1 cellular context compared by ENCODE assay signal in genomic region chr6:107489636-107490567, GRCh38.
A peak's percentile ranks its signal among the peaks of the same experiment; 100 is the strongest.
TF ChIP-seq lines count a peak whose summit lies in the region.

Gene SOBP, plus strand, starts transcription at chr6:107490117. Its CDS starts 500 bp downstream, at chr6:107490617.

TF ChIP-seq in HepG2, 621 proteins besides CTCF, POLR2A, EP300 and RAD21 (continued from another document and continues in another):
- TF ChIP-seq ARID4A (CRISPR knock-in tag; IDR thresholded peaks at IDR 0.05; ENCODE audit: borderline replicate concordance) (0 out of 2 replicates have a peak, but pooled peaks have one; percentile 4), AGO2 (optimal IDR thresholded peaks at IDR 0.05; ENCODE audit: low read depth, low read length) (peak; percentile 21), ZNF550 (CRISPR knock-in tag; IDR thresholded peaks at IDR 0.05; ENCODE audit: borderline replicate concordance) (no peak), ZBTB2 (CRISPR knock-in tag; IDR thresholded peaks at IDR 0.05; ENCODE audit: low read depth) (peak; percentile 65), ZNF788 (CRISPR knock-in tag; IDR thresholded peaks at IDR 0.05; ENCODE audit: borderline replicate concordance) (no peak), HES4 (CRISPR knock-in tag; IDR thresholded peaks at IDR 0.05; ENCODE audit: borderline replicate concordance) (peak; percentile 67; the same call in 1 of the 2 replicates), ZBTB20 (CRISPR knock-in tag; IDR thresholded peaks at IDR 0.05; ENCODE audit: borderline replicate concordance, low read depth) (no peak), MTA3 (CRISPR knock-in tag; IDR thresholded peaks at IDR 0.05) (no peak), ZNF569 (CRISPR knock-in tag; IDR thresholded peaks at IDR 0.05; ENCODE audit: borderline replicate concordance) (no peak), ZNF556 (CRISPR knock-in tag; IDR thresholded peaks at IDR 0.05; ENCODE audit: borderline replicate concordance) (no peak), DMTF1 (CRISPR knock-in tag; IDR thresholded peaks at IDR 0.05) (no peak), TAF1 (CRISPR knock-in tag; IDR thresholded peaks at IDR 0.05) (peak; percentile 2), ZNF276 (CRISPR knock-in tag; IDR thresholded peaks at IDR 0.05; ENCODE audit: low read depth) (0 out of 2 replicates have a peak, but pooled peaks have one; percentile 53), POLR2G (IDR thresholded peaks at IDR 0.05; ENCODE audit: low read depth, low read length) (peak; percentile 42; the same call in 1 of the 2 replicates), ZNF672 (CRISPR knock-in tag; IDR thresholded peaks at IDR 0.05) (peak; percentile 54; the same call in 1 of the 2 replicates), HNRNPK (IDR thresholded peaks at IDR 0.05; ENCODE audit: low read depth, low read length, poor library complexity, severe bottlenecking) (peak; percentile 69), E2F1 (CRISPR knock-in tag; IDR thresholded peaks at IDR 0.05) (no peak), ZNF10 (CRISPR knock-in tag; IDR thresholded peaks at IDR 0.05; ENCODE audit: borderline replicate concordance, low read depth) (no peak), PATZ1 (CRISPR knock-in tag; IDR thresholded peaks at IDR 0.05) (peak; percentile 89), KLF16 (CRISPR knock-in tag; IDR thresholded peaks at IDR 0.05) (0 out of 4 replicates have a peak, but pooled peaks of 1 of the 2 experiments have one; percentile 2), ATF4 (CRISPR knock-in tag; IDR thresholded peaks at IDR 0.05) (no peak), ZNF792 (CRISPR knock-in tag; IDR thresholded peaks at IDR 0.05) (no peak), RFXAP (CRISPR knock-in tag; IDR thresholded peaks at IDR 0.05; ENCODE audit: borderline replicate concordance) (no peak), ZNF430 (CRISPR knock-in tag; IDR thresholded peaks at IDR 0.05) (peak; percentile 31; the same call in 1 of the 2 replicates), CREM (IDR thresholded peaks at IDR 0.05) (no peak), CREM (CRISPR knock-in tag; IDR thresholded peaks at IDR 0.05) (no peak), HNRNPLL (IDR thresholded peaks at IDR 0.05; ENCODE audit: low read depth, low read length, poor library complexity, severe bottlenecking) (peak; percentile 78), NR2C2 (CRISPR knock-in tag; IDR thresholded peaks at IDR 0.05; ENCODE audit: borderline replicate concordance) (0 out of 2 replicates have a peak, but pooled peaks have one; percentile 18), POLR2AphosphoS5 (IDR thresholded peaks at IDR 0.05; ENCODE audit: low read depth, low read length) (peak; percentile 40; the same call in 1 of the 2 replicates), ZNF563 (CRISPR knock-in tag; IDR thresholded peaks at IDR 0.05) (0 out of 2 replicates have a peak, but pooled peaks have one; percentile 25), MYC (CRISPR knock-in tag; IDR thresholded peaks at IDR 0.05; ENCODE audit: borderline replicate concordance) (peak; percentile 19; the same call in 1 of the 2 replicates), ATF6 (CRISPR knock-in tag; conservative IDR thresholded peaks at IDR 0.05) (no peak), ZNF235 (CRISPR knock-in tag; IDR thresholded peaks at IDR 0.05; ENCODE audit: borderline replicate concordance) (no peak), ZBTB42 (CRISPR knock-in tag; IDR thresholded peaks at IDR 0.05) (no peak), RBFOX2 (IDR thresholded peaks at IDR 0.05; ENCODE audit: low read depth, low read length) (peak; percentile 56; the same call in 1 of the 2 replicates), ZNF574 (CRISPR knock-in tag; IDR thresholded peaks at IDR 0.05) (0 out of 2 replicates have a peak, but pooled peaks have one; percentile 6), REL (CRISPR knock-in tag; conservative IDR thresholded peaks at IDR 0.05) (no peak), HOXA3 (CRISPR knock-in tag; IDR thresholded peaks at IDR 0.05) (peak; percentile 41; the same call in 1 of the 2 replicates), HOXA5 (CRISPR knock-in tag; IDR thresholded peaks at IDR 0.05) (0 out of 2 replicates have a peak, but pooled peaks have one; percentile 27), FOXP1 (IDR thresholded peaks at IDR 0.05) (no peak), FOXP1 (CRISPR knock-in tag; IDR thresholded peaks at IDR 0.05) (no peak), MAZ (IDR thresholded peaks at IDR 0.05; ENCODE audit: borderline replicate concordance, low read depth, low read length) (0 out of 2 replicates have a peak, but pooled peaks have one; percentile 39), MAZ (CRISPR knock-in tag; IDR thresholded peaks at IDR 0.05; ENCODE audit: low read depth) (peak; percentile 82), ZNF746 (CRISPR knock-in tag; IDR thresholded peaks at IDR 0.05) (peak; percentile 40; the same call in 1 of the 2 replicates)
